1 cellular context compared by ENCODE assay signal in genomic region chr2:27209621-27210401, GRCh38.
TF ChIP-seq lines count a peak whose summit lies in the region.

No MANE protein-coding gene starts in this region.

TF ChIP-seq in H1, 55 proteins besides CTCF, POLR2A, EP300 and RAD21:
- TF ChIP-seq RFX5 (IDR thresholded peaks at IDR 0.05; ENCODE audit: borderline replicate concordance, low read depth, low read length), result no peak
- TF ChIP-seq TBP (IDR thresholded peaks at IDR 0.05; ENCODE audit: low read depth, low read length), result no peak
- TF ChIP-seq SRF (IDR thresholded peaks at IDR 0.05; ENCODE audit: low read depth, low read length), result no peak
- TF ChIP-seq EZH2 (IDR thresholded peaks at IDR 0.05; ENCODE audit: low read depth, low read length, severe bottlenecking), result no peak
- no peak for TF ChIP-seq SIX5 (IDR thresholded peaks at IDR 0.05; ENCODE audit: low read depth, low read length)
- no peak for TF ChIP-seq CHD1 (IDR thresholded peaks at IDR 0.05; ENCODE audit: low read depth, low read length)
- no peak for TF ChIP-seq NRF1 (IDR thresholded peaks at IDR 0.05; ENCODE audit: low read depth, low read length)
- no peak for TF ChIP-seq ASH2L (IDR thresholded peaks at IDR 0.05; ENCODE audit: low read length)
- no peak for TF ChIP-seq ZNF274 (IDR thresholded peaks at IDR 0.05; ENCODE audit: borderline replicate concordance, extremely low read depth, low read length)
- TF ChIP-seq TAF1 (IDR thresholded peaks at IDR 0.05; ENCODE audit: low read depth, low read length), result no peak
- TF ChIP-seq CREB1 (IDR thresholded peaks at IDR 0.05), result no peak
- no peak for TF ChIP-seq SP4 (IDR thresholded peaks at IDR 0.05; ENCODE audit: low read length)
- no peak for TF ChIP-seq BRCA1 (IDR thresholded peaks at IDR 0.05; ENCODE audit: low read depth, low read length)
- TF ChIP-seq EGR1 (IDR thresholded peaks at IDR 0.05; ENCODE audit: borderline replicate concordance, low read depth, low read length), result no peak
- TF ChIP-seq RBBP5 (IDR thresholded peaks at IDR 0.05; ENCODE audit: borderline replicate concordance, low read depth, low read length), result no peak
- no peak for TF ChIP-seq HDAC2 (IDR thresholded peaks at IDR 0.05; ENCODE audit: borderline replicate concordance in 1 of 2, low read depth in 2 of 2, low read length in 2 of 2)
